ENCODE assay signal across 1 cellular context in genomic region chr1:45490623-45491463, GRCh38.
TF ChIP-seq lines count a peak whose summit lies in the region.

TESK2 (minus strand) TSS chr1:45491163; CDS start chr1:45457785, 33,378 bp downstream.

TF ChIP-seq in HepG2, 621 proteins besides CTCF, POLR2A, EP300 and RAD21 (continued from another document and continues in another):
- TF ChIP-seq ZHX2 (IDR thresholded peaks at IDR 0.05; ENCODE audit: low read depth) (no peak), ZHX2 (CRISPR knock-in tag; IDR thresholded peaks at IDR 0.05; ENCODE audit: borderline replicate concordance) (no peak), NFYB (CRISPR knock-in tag; IDR thresholded peaks at IDR 0.05) (peak; percentile 98), FOSL1 (CRISPR knock-in tag; IDR thresholded peaks at IDR 0.05; ENCODE audit: borderline replicate concordance) (no peak), MLLT10 (CRISPR knock-in tag; IDR thresholded peaks at IDR 0.05) (no peak), ZSCAN29 (CRISPR knock-in tag; conservative IDR thresholded peaks at IDR 0.05) (no peak), MYNN (CRISPR knock-in tag; IDR thresholded peaks at IDR 0.05; ENCODE audit: low read depth) (0 out of 2 replicates have a peak, but pooled peaks have one; percentile 60), SPEN (CRISPR knock-in tag; IDR thresholded peaks at IDR 0.05; ENCODE audit: low read depth) (peak; percentile 83; the same call in 1 of the 2 replicates), ZNF770 (CRISPR knock-in tag; IDR thresholded peaks at IDR 0.05) (no peak), ZSCAN9 (CRISPR knock-in tag; IDR thresholded peaks at IDR 0.05; ENCODE audit: borderline replicate concordance) (peak; percentile 65; the same call in 1 of the 2 replicates), ZNF790 (CRISPR knock-in tag; IDR thresholded peaks at IDR 0.05; ENCODE audit: borderline replicate concordance) (0 out of 2 replicates have a peak, but pooled peaks have one; percentile 47), ZUFSP (CRISPR knock-in tag; IDR thresholded peaks at IDR 0.05; ENCODE audit: borderline replicate concordance) (no peak), CREBL2 (CRISPR knock-in tag; IDR thresholded peaks at IDR 0.05; ENCODE audit: borderline replicate concordance) (no peak), TFAP4 (IDR thresholded peaks at IDR 0.05; ENCODE audit: borderline replicate concordance, low read depth) (peak; percentile 72; the same call in 1 of the 2 replicates), ETV6 (CRISPR knock-in tag; conservative IDR thresholded peaks at IDR 0.05) (peak; percentile 68; the same call in 1 of the 2 replicates), ZNF615 (CRISPR knock-in tag; IDR thresholded peaks at IDR 0.05; ENCODE audit: borderline replicate concordance) (no peak), ZNF329 (CRISPR knock-in tag; IDR thresholded peaks at IDR 0.05; ENCODE audit: low read depth) (peak; percentile 62; the same call in 1 of the 2 replicates), PHF21A (CRISPR knock-in tag; IDR thresholded peaks at IDR 0.05) (no peak), ATF1 (CRISPR knock-in tag; IDR thresholded peaks at IDR 0.05) (peak; percentile 82), DBP (CRISPR knock-in tag; IDR thresholded peaks at IDR 0.05; ENCODE audit: not compliant biosample characterization) (no peak), HDAC2 (CRISPR knock-in tag; IDR thresholded peaks at IDR 0.05) (peak; percentile 29), NR1H2 (CRISPR knock-in tag; IDR thresholded peaks at IDR 0.05; ENCODE audit: borderline replicate concordance, low read depth) (no peak), FOXJ3 (CRISPR knock-in tag; IDR thresholded peaks at IDR 0.05; ENCODE audit: borderline replicate concordance) (peak; percentile 16; the same call in 1 of the 2 replicates), ZNF451 (CRISPR knock-in tag; IDR thresholded peaks at IDR 0.05) (0 out of 2 replicates have a peak, but pooled peaks have one; percentile 45), ZNF788 (CRISPR knock-in tag; IDR thresholded peaks at IDR 0.05; ENCODE audit: borderline replicate concordance) (peak; percentile 40; the same call in 1 of the 2 replicates), ZSCAN12 (CRISPR knock-in tag; IDR thresholded peaks at IDR 0.05) (peak; percentile 51; the same call in 1 of the 2 replicates), ZNF569 (CRISPR knock-in tag; IDR thresholded peaks at IDR 0.05; ENCODE audit: borderline replicate concordance) (peak; percentile 39; the same call in 1 of the 2 replicates), RARA (CRISPR knock-in tag; IDR thresholded peaks at IDR 0.05) (peak; percentile 36; the same call in 1 of the 2 replicates), ZKSCAN1 (IDR thresholded peaks at IDR 0.05; ENCODE audit: low read length) (no peak), ZKSCAN5 (CRISPR knock-in tag; IDR thresholded peaks at IDR 0.05) (peak; percentile 48; the same call in 1 of the 2 replicates), CC2D1A (CRISPR knock-in tag; IDR thresholded peaks at IDR 0.05) (no peak), HNRNPUL1 (IDR thresholded peaks at IDR 0.05; ENCODE audit: low read depth, low read length) (no peak), ZNF260 (CRISPR knock-in tag; IDR thresholded peaks at IDR 0.05; ENCODE audit: borderline replicate concordance, low read depth) (no peak), CEBPB (IDR thresholded peaks at IDR 0.05; ENCODE audit: borderline replicate concordance, low read depth, low read length) (peak; percentile 90), ZNF224 (CRISPR knock-in tag; IDR thresholded peaks at IDR 0.05) (no peak), HNRNPL (IDR thresholded peaks at IDR 0.05; ENCODE audit: low read depth, low read length) (peak; percentile 64; the same call in 1 of the 2 replicates), ZNF776 (CRISPR knock-in tag; IDR thresholded peaks at IDR 0.05) (peak; percentile 86), ZFX (CRISPR knock-in tag; IDR thresholded peaks at IDR 0.05; ENCODE audit: low read depth) (peak; percentile 75), ZNF687 (CRISPR knock-in tag; IDR thresholded peaks at IDR 0.05) (peak; percentile 84), PHF5A (CRISPR knock-in tag; IDR thresholded peaks at IDR 0.05; ENCODE audit: low read depth, unreplicated experiment) (peak; percentile 50), PHF20 (CRISPR knock-in tag; IDR thresholded peaks at IDR 0.05) (no peak), GATA4 (IDR thresholded peaks at IDR 0.05; ENCODE audit: borderline replicate concordance, low read depth) (peak; percentile 91), ZNF709 (CRISPR knock-in tag; IDR thresholded peaks at IDR 0.05) (0 out of 2 replicates have a peak, but pooled peaks have one; percentile 51), HIC2 (CRISPR knock-in tag; IDR thresholded peaks at IDR 0.05; ENCODE audit: low read depth) (0 out of 2 replicates have a peak, but pooled peaks have one; percentile 52), ZNF225 (CRISPR knock-in tag; IDR thresholded peaks at IDR 0.05) (0 out of 2 replicates have a peak, but pooled peaks have one; percentile 58), GZF1 (CRISPR knock-in tag; IDR thresholded peaks at IDR 0.05) (peak; percentile 43; the same call in 1 of the 2 replicates)
